8 cellular contexts compared by ENCODE assay signal in genomic region chr4:2867758-2868491, GRCh38. TPM values are rescaled to one million over a fixed set of nuclear protein-coding genes. Genes with fewer than 3 reads are reported as not detected.
DNase-seq lines count a peak whose midpoint lies in the region; ATAC-seq and TF ChIP-seq lines count a peak whose summit lies in the region.

No MANE protein-coding gene starts in this region.

- H3K4me2 ChIP-seq in GM23338 = peak overlapping the region; percentile 44

- ATAC-seq in GM23338 (peak; percentile 71), HG02642 (IDR thresholded peaks at IDR 0.05; ENCODE audit: poor library complexity, unreplicated experiment) (no peak), GM18873 (IDR thresholded peaks at IDR 0.05; ENCODE audit: low FRiP score, unreplicated experiment) (no peak)

- no peaks in the 10 kb centered on the region for H3K36me3 Mint-ChIP-seq in GM23338 (ENCODE audit: low read depth)

- H3K27ac ChIP-seq in GM23338 (ENCODE audit: low read depth) (peak overlapping the region; percentile 92), angular gyrus (ENCODE audit: low read depth, low read length) (peak overlapping the region; percentile 17), iPS-18a (ENCODE audit: low read length) (no peak overlapping the region)

- H3K27me3 Mint-ChIP-seq in GM23338 (ENCODE audit: insufficient read depth, low read depth, poor library complexity) = peaks cover 2% of the 10 kb centered on the region

- H4K20me1 ChIP-seq in GM23338 (replicated peaks; ENCODE audit: insufficient read depth) = peaks cover 6% of the 10 kb centered on the region

- H3K9me3 ChIP-seq in iPS-18a (ENCODE audit: control insufficient read depth, low read depth, low read length) (no peaks in the 10 kb centered on the region), HAP-1 (no peaks in the 10 kb centered on the region)

- H3K27me3 ChIP-seq in GM23338 (ENCODE audit: insufficient read depth) (no peaks in the 10 kb centered on the region), iPS-18a (ENCODE audit: control insufficient read depth, insufficient read depth, low read length) (no peaks in the 10 kb centered on the region), HAP-1 (ENCODE audit: low read depth) (no peaks in the 10 kb centered on the region)

- in situ Hi-C loops in HAP-1 (cut with MboI; ENCODE audit: low sequenced_read_pairs) = no loop called here

- H3F3A ChIP-seq in GM23338 (replicated peaks; ENCODE audit: low read depth) = 0 out of 2 replicates have a peak, but pooled peaks cover 2% of the 10 kb centered on the region

- DNase-seq in GM23338 (ENCODE audit: low spot score) = peak; percentile 67
- DNase-seq in skeletal muscle cell (ENCODE audit: low read depth) = no peak
- DNase-seq in HAP-1 (ENCODE audit: low spot score in 2 of 2) = no peak
- DNase-seq in activated naive CD4-positive, alpha-beta T cell treated with anti-CD3 and anti-CD28 coated beads, Interleukin-2, amount 50 U/mL, for 16 hours = no peak

- H3K4me3 Mint-ChIP-seq in GM23338 = peak overlapping the region; percentile 23

- H3K27ac Mint-ChIP-seq in GM23338 = peak overlapping the region; percentile 73

- peaks cover 58% of the 10 kb centered on the region for H3K4me1 ChIP-seq in GM23338 (ENCODE audit: insufficient read depth)
- peaks cover 22% of the 10 kb centered on the region for H3K4me1 ChIP-seq in iPS-18a (ENCODE audit: control insufficient read depth, low read depth, low read length)
- peaks cover 24% of the 10 kb centered on the region for H3K4me1 ChIP-seq in HAP-1

- no peaks in the 10 kb centered on the region for H3K9me2 ChIP-seq in GM23338 (ENCODE audit: insufficient read depth)

- H3K36me3 ChIP-seq in GM23338 (ENCODE audit: insufficient read depth) = no peaks in the 10 kb centered on the region
- no peaks in the 10 kb centered on the region for H3K36me3 ChIP-seq in iPS-18a (ENCODE audit: control insufficient read depth, low read depth, low read length)
- no peaks in the 10 kb centered on the region for H3K36me3 ChIP-seq in HAP-1 (replicated peaks)

- H3K9me3 Mint-ChIP-seq in GM23338 = no peaks in the 10 kb centered on the region

- peak overlapping the region; percentile 41 for H3K4me3 ChIP-seq in GM23338
- H3K4me3 ChIP-seq in iPS-18a (ENCODE audit: low read length) = peak overlapping the region; percentile 6
- peak overlapping the region; percentile 13 for H3K4me3 ChIP-seq in skeletal muscle cell (ENCODE audit: low read depth, low read length)
- no peak overlapping the region for H3K4me3 ChIP-seq in HAP-1

- no peak for TF ChIP-seq CTCF in GM23338 (conservative IDR thresholded peaks at IDR 0.05; ENCODE audit: low read depth in 2 of 2)

- H2AFZ ChIP-seq in GM23338 = no peak overlapping the region

- no peak overlapping the region for H3K9ac ChIP-seq in iPS-18a (ENCODE audit: low read length)

- H3K4me1 Mint-ChIP-seq in GM23338 = peaks cover 52% of the 10 kb centered on the region

- H3K79me2 ChIP-seq in GM23338 (replicated peaks; ENCODE audit: insufficient read depth) = peaks cover 99% of the 10 kb centered on the region

TF ChIP-seq in GM23338, 12 proteins besides CTCF, POLR2A, EP300 and RAD21:
- no peak for TF ChIP-seq ZNF114 (CRISPR knock-in tag; IDR thresholded peaks at IDR 0.05)
- TF ChIP-seq ZNF331 (CRISPR knock-in tag; IDR thresholded peaks at IDR 0.05; ENCODE audit: low read depth) = no peak
- TF ChIP-seq CREB1 (CRISPR knock-in tag; IDR thresholded peaks at IDR 0.05; ENCODE audit: low read depth) = no peak
- no peak for TF ChIP-seq REST (IDR thresholded peaks at IDR 0.05; ENCODE audit: unreplicated experiment)
- TF ChIP-seq NANOG (IDR thresholded peaks at IDR 0.05; ENCODE audit: borderline replicate concordance) = no peak
- no peak for TF ChIP-seq EZH2phosphoT487 (IDR thresholded peaks at IDR 0.05; ENCODE audit: unreplicated experiment)
- no peak for TF ChIP-seq POLR2AphosphoS5 (IDR thresholded peaks at IDR 0.05; ENCODE audit: low read depth)
TF ChIP-seq in GM23338: peak in this region for 0.

RNA-seq across cellular contexts. Expression of gene ADD1, which starts 24.3 kb away (rescaled TPM):
- 126 and 144 TPM in 2 replicates for total RNA-seq in GM23338 (2014; rRNA removed; shearing (Covaris generic))
- polyA plus RNA-seq in GM23338 (2016; fragmentation: Nextera tagmentation; extraction: Ambion mirVana) = 119 and 126 TPM in 2 replicates
